In the genomic region with DNA sequence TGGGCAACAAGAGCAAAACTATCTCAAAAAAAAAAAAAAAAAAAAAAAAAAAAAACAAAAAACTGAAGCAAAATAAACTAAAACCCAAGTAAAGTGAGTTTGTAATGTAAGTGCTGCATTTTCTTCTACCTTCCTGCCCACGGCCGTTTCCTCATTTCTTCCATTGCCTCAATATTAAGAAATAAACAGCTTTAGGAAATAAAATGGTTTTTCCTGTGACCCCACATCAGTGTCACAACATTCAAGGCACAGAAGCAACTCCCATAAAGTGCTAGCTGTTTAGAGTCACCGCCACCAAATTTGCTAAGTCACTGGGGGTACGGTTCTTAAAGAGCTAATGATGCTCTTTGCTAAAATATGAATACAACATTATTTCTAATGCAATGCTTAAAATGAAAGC, we compare ENCODE assay signal across 8 cellular contexts. TPM values are rescaled to one million over a fixed set of nuclear protein-coding genes. Genes with fewer than 3 reads are reported as not detected.
DNase-seq lines count a peak whose midpoint lies in the region; ATAC-seq and TF ChIP-seq lines count a peak whose summit lies in the region.

No MANE protein-coding gene starts in this region.

- peaks cover 6% of the 10 kb centered on the region for H3K36me3 Mint-ChIP-seq in progenitor cell of endocrine pancreas (ENCODE audit: insufficient read depth)

- BruUV-seq in PC-9 (replicated peaks; lab: Mats Ljungman, UMichigan): no TSS peak

- intact Hi-C loops in PC-9 (cut with micrococcal nuclease; ENCODE audit: unreplicated experiment): no loop called here
- intact Hi-C loops in colonic mucosa (cut with DNase I): no loop called here

- H3F3A ChIP-seq in PC-9 (ENCODE audit: insufficient read depth, low read depth): peaks cover 90% of the 10 kb centered on the region

- H3K4me1 Mint-ChIP-seq in progenitor cell of endocrine pancreas (ENCODE audit: low read depth): peaks cover 48% of the 10 kb centered on the region

- H3K27me3 ChIP-seq in PC-9 (ENCODE audit: insufficient read depth, low read depth) (no peaks in the 10 kb centered on the region), colonic mucosa (no peaks in the 10 kb centered on the region)

- H3K9me3 ChIP-seq in PC-9 (ENCODE audit: insufficient read depth, low read depth) (no peaks in the 10 kb centered on the region), colonic mucosa (no peaks in the 10 kb centered on the region)

- DNase-seq in GM12864 (ENCODE audit: low read depth) (no peak), PC-9 (no peak), colonic mucosa (no peak), progenitor cell of endocrine pancreas (ENCODE audit: low spot score, unreplicated experiment) (no peak), hippocampal formation (lab: John Stamatoyannopoulos, UW) (no peak), NCI-H1694 (lab: John Stamatoyannopoulos, UW) (no peak)

- peak overlapping the region; percentile 60 for H3K27ac Mint-ChIP-seq in progenitor cell of endocrine pancreas

- H3K9me3 Mint-ChIP-seq in progenitor cell of endocrine pancreas (ENCODE audit: low read depth): no peaks in the 10 kb centered on the region

- peak overlapping the region; percentile 97 for H3K4me2 ChIP-seq in PC-9

- POLR2A ChIA-PET in PC-9 (lab: Charles Lee; ENCODE audit: unreplicated experiment): no interaction called here

- H3K4me3 ChIP-seq in GM12864 (ENCODE audit: low read depth, low read length) (peak overlapping the region; percentile 79), PC-9 (peak overlapping the region; percentile 70), colonic mucosa (peak overlapping the region; percentile 10)

- peak overlapping the region; percentile 99 for H3K4me3 Mint-ChIP-seq in progenitor cell of endocrine pancreas (ENCODE audit: low read depth)

- ATAC-seq in HG03039 (IDR thresholded peaks at IDR 0.05; ENCODE audit: unreplicated experiment): no peak
- ATAC-seq in GM18502 (IDR thresholded peaks at IDR 0.05; ENCODE audit: poor library complexity, unreplicated experiment): no peak

- peak overlapping the region; percentile 88 for H3K27ac ChIP-seq in PC-9
- H3K27ac ChIP-seq in colonic mucosa: peak overlapping the region; percentile 99

- H3K79me2 ChIP-seq in PC-9 (ENCODE audit: low read depth): peaks cover 87% of the 10 kb centered on the region

- H3K9me2 ChIP-seq in PC-9 (ENCODE audit: insufficient read depth): no peaks in the 10 kb centered on the region

- TF ChIP-seq CTCF in GM12864 (IDR thresholded peaks at IDR 0.05; ENCODE audit: low read depth, low read length, missing control alignments) (no peak), PC-9 (conservative IDR thresholded peaks at IDR 0.05) (no peak), colonic mucosa (IDR thresholded peaks at IDR 0.05) (no peak), progenitor cell of endocrine pancreas (IDR thresholded peaks at IDR 0.05; ENCODE audit: unreplicated experiment) (no peak)

- H3K9ac ChIP-seq in colonic mucosa (ENCODE audit: low read depth in 2 of 2, low read length in 2 of 2): peak overlapping the region in 1 of 2 donors; percentile 50

- H3K36me3 ChIP-seq in PC-9 (ENCODE audit: low read depth): peaks cover 33% of the 10 kb centered on the region
- no peaks in the 10 kb centered on the region for H3K36me3 ChIP-seq in colonic mucosa

- CTCF ChIA-PET in PC-9 (lab: Charles Lee): interaction anchor here (0.6 to 0.7 kb wide), 3 partner anchors 58 to 474 kb away, joined by 7 to 9 read pairs (median 8); no protein-coding TSS in a partner anchor

- H3K4me1 ChIP-seq in PC-9 (replicated peaks; ENCODE audit: insufficient read depth): peaks cover 55% of the 10 kb centered on the region
- H3K4me1 ChIP-seq in colonic mucosa: peaks cover 21% of the 10 kb centered on the region

- H4K20me1 ChIP-seq in PC-9 (ENCODE audit: insufficient read depth): peaks cover 54% of the 10 kb centered on the region

- H3K27me3 Mint-ChIP-seq in progenitor cell of endocrine pancreas: no peaks in the 10 kb centered on the region

- no peak overlapping the region for H2AFZ ChIP-seq in PC-9

RNA-seq across cellular contexts. Expression of gene PKM, which starts 3.3 kb away (rescaled TPM):
- total RNA-seq in PC-9 (2021) (1,294 and 1,809 TPM in 2 replicates), colonic mucosa (100 to 1,000 TPM; 769 to 946 TPM), progenitor cell of endocrine pancreas (511 and 525 TPM in 2 replicates)

RNA-seq across cellular contexts. Expression of gene GRAMD2A, which starts 30.1 kb away (rescaled TPM):
- total RNA-seq in PC-9 (2021) (48.5 and 60.2 TPM in 2 replicates), colonic mucosa (1 to 10 TPM; 2.3 to 3.3 TPM), progenitor cell of endocrine pancreas (4.0 and 5.0 TPM in 2 replicates)

RNA-seq across cellular contexts. Expression of gene PARP6, which starts 44.6 kb away (rescaled TPM):
- total RNA-seq in PC-9 (2021): 51.3 and 65.9 TPM in 2 replicates
- total RNA-seq in colonic mucosa: 10 to 100 TPM; 21.3 to 39.3 TPM
- total RNA-seq in progenitor cell of endocrine pancreas: 131 and 134 TPM in 2 replicates

Comparison
In these comparisons a context has a peak if more than half of its experiments do, and no peak if none do; other contexts are left out.
1. H3K4me3 ChIP-seq: peak in every context shown above with its lines; median percentile 79 in GM12864; 70 in PC-9; 10 in colonic mucosa.